14 cellular contexts compared by ENCODE assay signal in genomic region chr14:99751539-99752485, GRCh38. TPM values are rescaled to one million over a fixed set of nuclear protein-coding genes. Genes with fewer than 3 reads are reported as not detected.
DNase-seq lines count a peak whose midpoint lies in the region; ATAC-seq and TF ChIP-seq lines count a peak whose summit lies in the region.
"Had no signal": no experiment of that assay in that cellular context is flagged by ENCODE, and none has a peak within 500 bp of the region (broad histone marks: within the 10 kb centered on the region; RNA-seq: fewer than 3 reads in every experiment).

No MANE protein-coding gene starts in this region.

- ATAC-seq in RWPE2 (ENCODE audit: low read depth) (no peak), foreskin keratinocyte (no peak), psoas muscle (no peak), HG02610 (IDR thresholded peaks at IDR 0.05; ENCODE audit: unreplicated experiment) (no peak), HG03565 (IDR thresholded peaks at IDR 0.05; ENCODE audit: unreplicated experiment) (no peak)
- ATAC-seq: activated CD8-positive, alpha-beta memory T cell treated with anti-CD3 and anti-CD28 coated beads, Interleukin-2, amount 10 ng/mL, durations not matched to agents 7 days and 5 days had no signal

- peak; percentile 73 for DNase-seq in EL
- DNase-seq in RWPE2 (ENCODE audit: low spot score): no peak
- DNase-seq in foreskin keratinocyte: no peak
- no peak for DNase-seq in psoas muscle
- no peak for DNase-seq in DMS 273 (lab: John Stamatoyannopoulos, UW; ENCODE audit: unreplicated experiment)
- DNase-seq in middle frontal gyrus (ENCODE audit: extremely low spot score, low spot score): no peak
- DNase-seq: activated CD8-positive, alpha-beta memory T cell treated with anti-CD3 and anti-CD28 coated beads, Interleukin-2, amount 10 ng/mL, durations not matched to agents 7 days and 5 days; anterior cingulate cortex; NCI-H510A; T-helper 2 cell had no signal

- no peak overlapping the region for H3K4me3 ChIP-seq in RWPE2 (ENCODE audit: severe bottlenecking)
- H3K4me3 ChIP-seq in psoas muscle: no peak overlapping the region
- H3K4me3 ChIP-seq: pancreas had no signal

- intact Hi-C loops in psoas muscle (cut with DNase I): no loop called here

- H3K9me3 ChIP-seq in RWPE2 (ENCODE audit: severe bottlenecking) (no peaks in the 10 kb centered on the region), psoas muscle (no peaks in the 10 kb centered on the region)
- H3K9me3 ChIP-seq: pancreas had no signal

- H3K27ac ChIP-seq in RWPE2 (ENCODE audit: poor library complexity, severe bottlenecking) (peak overlapping the region; percentile 92), foreskin keratinocyte (peak overlapping the region; percentile 90), psoas muscle (peak overlapping the region; percentile 6)
- H3K27ac ChIP-seq: KMS-11 had no signal

- H3K27me3 ChIP-seq in RWPE2 (ENCODE audit: insufficient read depth, poor library complexity, severe bottlenecking) (no peaks in the 10 kb centered on the region), foreskin keratinocyte (no peaks in the 10 kb centered on the region), psoas muscle (ENCODE audit: insufficient read depth in 3 of 3, low read length in 2 of 3) (no peaks in the 10 kb centered on the region)
- H3K27me3 ChIP-seq: pancreas had no signal

- H3K4me1 ChIP-seq in RWPE2 (ENCODE audit: insufficient read depth, poor library complexity, severe bottlenecking) (peaks cover 34% of the 10 kb centered on the region), foreskin keratinocyte (peaks cover 22% of the 10 kb centered on the region), psoas muscle (peaks cover 57% of the 10 kb centered on the region)

- H3K36me3 ChIP-seq in RWPE2 (ENCODE audit: low read depth) (no peaks in the 10 kb centered on the region), psoas muscle (ENCODE audit: insufficient read depth in 1 of 2, low read depth in 1 of 2) (no peaks in the 10 kb centered on the region)
- H3K36me3 ChIP-seq: pancreas had no signal

- WGBS in psoas muscle, 3 donors: 54 to 74% (median 64%) methylated on average over 25 of the region's 25 CpGs

- no peak for TF ChIP-seq CTCF in RWPE2 (IDR thresholded peaks at IDR 0.05; ENCODE audit: poor library complexity, severe bottlenecking)
- TF ChIP-seq CTCF in foreskin keratinocyte (conservative IDR thresholded peaks at IDR 0.05): no peak
- TF ChIP-seq CTCF in psoas muscle (IDR thresholded peaks at IDR 0.05): no peak

RNA-seq across cellular contexts. Expression of gene EML1, which starts 41.4 kb away (rescaled TPM):
- total RNA-seq in foreskin keratinocyte (3.7 and 7.4 TPM in 2 replicates), psoas muscle (10 to 100 TPM in 2 of 4 donors, 1 to 10 TPM in 2; 6.9 to 40.4 (median 11.5) TPM)
- polyA plus RNA-seq in foreskin keratinocyte (1.1 and 2.2 TPM in 2 replicates), psoas muscle (10 to 100 TPM in 1 of 3 donors, 1 to 10 TPM in 2; 3.1 to 11.2 (median 3.4) TPM)
- total RNA-seq: activated CD8-positive, alpha-beta memory T cell treated with anti-CD3 and anti-CD28 coated beads, Interleukin-2, amount 10 ng/mL, durations not matched to agents 7 days and 5 days had no signal

Comparison
In these comparisons a context has a peak if more than half of its experiments do, and no peak if none do; other contexts are left out.
1. H3K27ac ChIP-seq: peak in every context shown above with its lines; median percentile 92 in RWPE2; 90 in foreskin keratinocyte; 6 in psoas muscle.